ENCODE assay signal across 1 cellular context in genomic region chr7:6642861-6643640, GRCh38.
A peak's percentile ranks its signal among the peaks of the same experiment; 100 is the strongest.
TF ChIP-seq lines count a peak whose summit lies in the region.

No MANE protein-coding gene starts in this region.

TF ChIP-seq in K562, 482 proteins besides CTCF, POLR2A, EP300 and RAD21:
- TF ChIP-seq ZNF76 (CRISPR knock-in tag; IDR thresholded peaks at IDR 0.05; ENCODE audit: borderline replicate concordance): no peak
- TF ChIP-seq U2AF1 (optimal IDR thresholded peaks at IDR 0.05; ENCODE audit: low read depth, low read length): no peak
- no peak for TF ChIP-seq STAG1 (CRISPR knock-in tag; IDR thresholded peaks at IDR 0.05; ENCODE audit: borderline replicate concordance)
- peak; percentile 56 for TF ChIP-seq POLR2G (IDR thresholded peaks at IDR 0.05; ENCODE audit: low read depth, low read length)
- peak; percentile 43; the same call in 1 of the 2 replicates for TF ChIP-seq RBFOX2 (IDR thresholded peaks at IDR 0.05; ENCODE audit: low read depth, low read length)
- no peak for TF ChIP-seq SREBF1 (IDR thresholded peaks at IDR 0.05; ENCODE audit: borderline replicate concordance, low read depth, low read length)
- TF ChIP-seq EGR1 (conservative IDR thresholded peaks at IDR 0.05): 0 out of 2 replicates have a peak, but pooled peaks have one; percentile 16
- TF ChIP-seq SNIP1 (IDR thresholded peaks at IDR 0.05; ENCODE audit: low read depth): no peak
- TF ChIP-seq SPI1 (IDR thresholded peaks at IDR 0.05; ENCODE audit: borderline replicate concordance, low read depth, low read length): no peak
